ENCODE assay signal across 8 cellular contexts in genomic region chr6:157317129-157317814, GRCh38. TPM values are rescaled to one million over a fixed set of nuclear protein-coding genes. Genes with fewer than 3 reads are reported as not detected.
A peak's percentile ranks its signal among the peaks of the same experiment; 100 is the strongest.
DNase-seq lines count a peak whose midpoint lies in the region; ATAC-seq and TF ChIP-seq lines count a peak whose summit lies in the region.

No MANE protein-coding gene starts in this region.

- H3K9me3 ChIP-seq in mucosa of descending colon, result no peaks in the 10 kb centered on the region

- H3K36me3 ChIP-seq in mucosa of descending colon (ENCODE audit: low read depth), result no peaks in the 10 kb centered on the region

- ATAC-seq in mucosa of descending colon (peak; percentile 86), GM18870 (IDR thresholded peaks at IDR 0.05; ENCODE audit: unreplicated experiment) (no peak), GM18868 (IDR thresholded peaks at IDR 0.05; ENCODE audit: unreplicated experiment) (no peak)

- no peak for TF ChIP-seq CTCF in mucosa of descending colon (IDR thresholded peaks at IDR 0.05)

- intact Hi-C loops in mucosa of descending colon (cut with DNase I, micrococcal nuclease), result loop anchor here in 1 of 2 donors (10.0 kb wide), 1 partner anchor 348 kb away; no protein-coding TSS in a partner anchor

- H3K4me1 ChIP-seq in mucosa of descending colon (ENCODE audit: low read depth), result peaks cover 4% of the 10 kb centered on the region

- no peak overlapping the region for H3K4me3 ChIP-seq in mucosa of descending colon

- peak; percentile 42 for DNase-seq in stimulated activated CD4-positive, alpha-beta T cell treated with anti-CD3 and anti-CD28 coated beads, Interleukin-1b, Interleukin-23, amount 100 ng/mL, for 48 hours
- no peak for DNase-seq in stimulated activated CD4-positive, alpha-beta T cell treated with anti-CD3 and anti-CD28 coated beads, Interleukin-4, amount 100 ng/mL, for 24 hours
- DNase-seq in cerebellum (ENCODE audit: low spot score) (peak; percentile 78), mucosa of descending colon (peak in 1 of 3 donors; percentile 64), cortex of kidney (lab: John Stamatoyannopoulos, UW) (no peak)
- no peak for DNase-seq in stimulated activated naive CD4-positive, alpha-beta T cell (lab: John Stamatoyannopoulos, UW)

RNA-seq across cellular contexts. Expression of gene TMEM242, which starts 6.0 kb away (rescaled TPM):
- 12.5 TPM for total RNA-seq in cerebellum
- total RNA-seq in mucosa of descending colon, result 10 to 100 TPM; 10.0 to 14.1 (median 13.4) TPM

Comparison
In these comparisons a context has a peak if more than half of its experiments do, and no peak if none do; other contexts are left out.
1. DNase-seq: peak in stimulated activated CD4-positive, alpha-beta T cell treated with anti-CD3 and anti-CD28 coated beads, Interleukin-1b, Interleukin-23, amount 100 ng/mL, for 48 hours (single experiment) and cerebellum (single experiment); none in stimulated activated CD4-positive, alpha-beta T cell treated with anti-CD3 and anti-CD28 coated beads, Interleukin-4, amount 100 ng/mL, for 24 hours (single experiment), stimulated activated naive CD4-positive, alpha-beta T cell (0 of 6) and cortex of kidney (single experiment).